Comparison of ENCODE assay signal across 8 cellular contexts in genomic region chr12:113154351-113154973, GRCh38. TPM values are rescaled to one million over a fixed set of nuclear protein-coding genes. Genes with fewer than 3 reads are reported as not detected.
DNase-seq lines count a peak whose midpoint lies in the region; TF ChIP-seq lines count a peak whose summit lies in the region.

No MANE protein-coding gene starts in this region.

- H3K36me3 ChIP-seq in endodermal cell (ENCODE audit: control insufficient read depth, insufficient read depth, low read length) = peaks cover 12% of the 10 kb centered on the region

- CTCF ChIA-PET in HEK293T (lab: Yijun Ruan, JAX) = interaction anchor here (1.1 to 2.7 kb wide), 2 partner anchors 16 to 31 kb away, joined by 3 to 7 read pairs; partner anchors contain the start of gene DDX54

- DNase-seq in G401 (ENCODE audit: low spot score) (peak; percentile 28), NCI-H69 (lab: John Stamatoyannopoulos, UW) (peak; percentile 77), endodermal cell (peak; percentile 90), nucleus accumbens (lab: John Stamatoyannopoulos, UW) (peak in 32 of 56 donors; percentile 8 to 76 (median 44)), amniotic stem cell (lab: John Stamatoyannopoulos, UW) (no peak), medulla oblongata (ENCODE audit: extremely low spot score) (no peak), HEK293T (ENCODE audit: extremely low spot score) (no peak), occipital lobe (lab: John Stamatoyannopoulos, UW) (no peak)

- POLR2A ChIA-PET in HEK293T (lab: Yijun Ruan, JAX) = no interaction called here

- peaks cover 62% of the 10 kb centered on the region for H3K27me3 ChIP-seq in endodermal cell (ENCODE audit: control insufficient read depth, insufficient read depth, low read length, poor library complexity, severe bottlenecking)

- H3K27ac ChIP-seq in endodermal cell (ENCODE audit: low read depth, low read length) = no peak overlapping the region

- H3K9me3 Mint-ChIP-seq in endodermal cell = no peaks in the 10 kb centered on the region

- H3K4me3 ChIP-seq in endodermal cell (ENCODE audit: low read length) = no peak overlapping the region

- WGBS in endodermal cell (ENCODE audit: insufficient coverage in 1 of 2, insufficient read length in 1 of 2), 2 experiments = 13 to 19% methylated on average over 27 to 51 of the region's 51 CpGs

- H3K4me3 Mint-ChIP-seq in endodermal cell = no peak overlapping the region

- H3K9me3 ChIP-seq in endodermal cell (ENCODE audit: control insufficient read depth, low read length) = no peaks in the 10 kb centered on the region

- H3K27me3 Mint-ChIP-seq in endodermal cell (ENCODE audit: insufficient read depth) = peaks cover 62% of the 10 kb centered on the region

- peaks cover 2% of the 10 kb centered on the region for H3K4me1 ChIP-seq in endodermal cell (ENCODE audit: control insufficient read depth, insufficient read depth, low read length)

- H3K27ac Mint-ChIP-seq in endodermal cell = no peak overlapping the region

- H3K9ac ChIP-seq in endodermal cell (ENCODE audit: extremely low read depth, low read length, poor library complexity, severe bottlenecking) = no peak overlapping the region

- in situ Hi-C loops in G401 (cut with HindIII; ENCODE audit: low sequenced_read_pairs) = loop anchor here (25.0 kb wide), 1 partner anchor 92 kb away; the partner anchor contains the start of gene DTX1

- peaks cover 5% of the 10 kb centered on the region for H3K4me1 Mint-ChIP-seq in endodermal cell

- H3K36me3 Mint-ChIP-seq in endodermal cell (ENCODE audit: low read depth) = peaks cover 14% of the 10 kb centered on the region

- TF ChIP-seq CTCF in endodermal cell (conservative IDR thresholded peaks at IDR 0.05) = no peak

TF ChIP-seq in HEK293T, 16 proteins besides CTCF, POLR2A, EP300 and RAD21:
- TF ChIP-seq CTBP1 (IDR thresholded peaks at IDR 0.05; ENCODE audit: borderline replicate concordance) (no peak), HDGF (IDR thresholded peaks at IDR 0.05; ENCODE audit: borderline replicate concordance) (no peak), BHLHE40 (IDR thresholded peaks at IDR 0.05; ENCODE audit: borderline replicate concordance) (no peak), NFRKB (IDR thresholded peaks at IDR 0.05) (no peak), TARDBP (IDR thresholded peaks at IDR 0.05) (no peak)

RNA-seq across cellular contexts. Expression of gene CFAP73, which starts 4.9 kb away (rescaled TPM):
- total RNA-seq in G401 (2014; rRNA removed; shearing (Covaris generic)) = not detected in 2 replicates
- total RNA-seq in endodermal cell (not detected), occipital lobe (0.62 TPM)
- polyA plus RNA-seq in endodermal cell (2013, experiment 1 of 2) = not detected
- not detected for polyA plus RNA-seq in endodermal cell (2013, experiment 2 of 2)

RNA-seq across cellular contexts. Expression of gene RASAL1, which starts 18.9 kb away (rescaled TPM):
- total RNA-seq in G401 (2014; rRNA removed; shearing (Covaris generic)) = 3.1 and 3.3 TPM in 2 replicates
- total RNA-seq in endodermal cell = 1 to 10 TPM in 1 of 2 donors, under 1 TPM in 1; 0.77 to 1.4 TPM
- 0.50 TPM for polyA plus RNA-seq in endodermal cell (2013, experiment 1 of 2)
- 0.25 TPM for polyA plus RNA-seq in endodermal cell (2013, experiment 2 of 2)
- total RNA-seq in occipital lobe = 2.5 TPM

RNA-seq across cellular contexts. Expression of gene DDX54, which starts 30.8 kb away (rescaled TPM):
- total RNA-seq in G401 (2014; rRNA removed; shearing (Covaris generic)) = 63.1 and 130 TPM in 2 replicates
- total RNA-seq in endodermal cell (10 to 100 TPM; 68.1 to 69.0 TPM), occipital lobe (12.0 TPM)
- 43.7 TPM for polyA plus RNA-seq in endodermal cell (2013, experiment 1 of 2)
- 37.6 TPM for polyA plus RNA-seq in endodermal cell (2013, experiment 2 of 2)

RNA-seq across cellular contexts. Expression of gene RITA1, which starts 31.1 kb away (rescaled TPM):
- total RNA-seq in G401 (2014; rRNA removed; shearing (Covaris generic)) = 63.7 and 69.2 TPM in 2 replicates
- 10 to 100 TPM; 18.8 to 20.3 TPM for total RNA-seq in endodermal cell
- 16.0 TPM for polyA plus RNA-seq in endodermal cell (2013, experiment 1 of 2)
- polyA plus RNA-seq in endodermal cell (2013, experiment 2 of 2) = 16.8 TPM
- total RNA-seq in occipital lobe = 8.4 TPM

Comparison
In these comparisons a context has a peak if more than half of its experiments do, and no peak if none do; other contexts are left out.
1. DNase-seq: peak in G401 (single experiment), NCI-H69 (single experiment), endodermal cell (single experiment) and nucleus accumbens (32 of 56); none in amniotic stem cell (single experiment), medulla oblongata (single experiment), HEK293T (single experiment) and occipital lobe (single experiment).